10 cellular contexts compared by ENCODE assay signal in the genomic region with DNA sequence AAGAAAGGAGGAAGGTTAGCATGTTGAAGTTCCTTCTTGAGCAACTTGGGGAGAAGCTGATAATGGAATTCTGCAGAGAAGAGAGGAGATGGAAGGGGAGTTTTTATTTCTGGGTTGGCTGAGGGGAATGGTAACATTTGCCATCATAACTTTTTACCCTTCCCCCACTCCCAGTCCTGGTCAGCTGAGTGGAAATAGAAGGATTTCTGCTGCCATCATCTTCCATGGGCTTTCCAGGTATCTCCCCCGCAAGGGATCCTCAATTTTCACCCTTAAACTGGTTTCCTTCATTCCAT. TPM values are rescaled to one million over a fixed set of nuclear protein-coding genes. Genes with fewer than 3 reads are reported as not detected.
DNase-seq lines count a peak whose midpoint lies in the region; ATAC-seq and TF ChIP-seq lines count a peak whose summit lies in the region.
"Had no signal": no experiment of that assay in that cellular context is flagged by ENCODE, and none has a peak within 500 bp of the region (broad histone marks: within the 10 kb centered on the region; RNA-seq: fewer than 3 reads in every experiment).

No MANE protein-coding gene starts in this region.

- H3K9me3 ChIP-seq in right atrium auricular region (no peaks in the 10 kb centered on the region), uterus (no peaks in the 10 kb centered on the region)

- no peak for ATAC-seq in Right ventricle myocardium superior (ENCODE audit: poor library complexity)
- ATAC-seq in HG03432 (IDR thresholded peaks at IDR 0.05; ENCODE audit: unreplicated experiment): no peak

- H3K4me1 ChIP-seq in right atrium auricular region (peaks cover 0 to 42% of the 10 kb centered on the region in 2 donors), uterus (no peaks in the 10 kb centered on the region)

- no peak for TF ChIP-seq POLR2A in uterus (IDR thresholded peaks at IDR 0.05)

- H3K9me3 Mint-ChIP-seq in glutamatergic neuron (ENCODE audit: unreplicated experiment): peaks cover 24% of the 10 kb centered on the region
- H3K9me3 Mint-ChIP-seq: activated naive CD4-positive, alpha-beta T cell treated with anti-CD3 and anti-CD28 coated beads, Interleukin-2, amount 50 U/mL, for 24 hours had no signal

- H3K4me3 ChIP-seq in right atrium auricular region (peak overlapping the region in 1 of 2 donors; percentile 69), uterus (no peak overlapping the region)

- peaks cover 10% of the 10 kb centered on the region for H3K36me3 Mint-ChIP-seq in glutamatergic neuron (ENCODE audit: unreplicated experiment)

- no peak for DNase-seq in right atrium auricular region (ENCODE audit: low spot score)
- no peak for DNase-seq in Right ventricle myocardium superior
- no peak for DNase-seq in glutamatergic neuron
- DNase-seq in uterus: no peak
- no peak for DNase-seq in NCI-H2107 (lab: John Stamatoyannopoulos, UW)
- DNase-seq: AML-193, NCI-H1436 treated with DMSO at 0.1 percent for 48 hours had no signal

- H3K27ac Mint-ChIP-seq in glutamatergic neuron (ENCODE audit: unreplicated experiment): peak overlapping the region; percentile 98
- H3K27ac Mint-ChIP-seq: activated naive CD4-positive, alpha-beta T cell treated with anti-CD3 and anti-CD28 coated beads, Interleukin-2, amount 50 U/mL, for 24 hours had no signal

- H3K27ac ChIP-seq in right atrium auricular region: peak overlapping the region; percentile 88 to 98
- peak overlapping the region; percentile 95 to 96 for H3K27ac ChIP-seq in uterus

- H3K36me3 ChIP-seq in right atrium auricular region (peaks cover 11% of the 10 kb centered on the region), uterus (no peaks in the 10 kb centered on the region)

- peak overlapping the region; percentile 84 for H3K4me3 Mint-ChIP-seq in glutamatergic neuron (ENCODE audit: unreplicated experiment)

- intact Hi-C loops in Right ventricle myocardium superior (cut with DNase I): no loop called here
- intact Hi-C loops in uterus (cut with DNase I; ENCODE audit: low total_unique reads): no loop called here

- peaks cover 18% of the 10 kb centered on the region for H3K27me3 Mint-ChIP-seq in glutamatergic neuron (ENCODE audit: unreplicated experiment)

- peaks cover 44% of the 10 kb centered on the region for H3K4me1 Mint-ChIP-seq in glutamatergic neuron (ENCODE audit: low read depth, unreplicated experiment)

- TF ChIP-seq CTCF in right atrium auricular region (IDR thresholded peaks at IDR 0.05) (no peak), glutamatergic neuron (IDR thresholded peaks at IDR 0.05; ENCODE audit: partially characterized antibody, unreplicated experiment) (no peak), uterus (IDR thresholded peaks at IDR 0.05) (no peak)

- H3K27me3 ChIP-seq in right atrium auricular region: no peaks in the 10 kb centered on the region
- no peaks in the 10 kb centered on the region for H3K27me3 ChIP-seq in uterus

RNA-seq across cellular contexts. Expression of a gene that starts 1.3 kb away (rescaled TPM):
- total RNA-seq in right atrium auricular region (10 to 100 TPM; 22.3 to 32.5 TPM), Right ventricle myocardium superior (21.7 TPM), glutamatergic neuron (ENCODE audit: unreplicated experiment) (99.6 TPM), uterus (10 to 100 TPM; 17.6 to 82.5 (median 40.9) TPM)
- total RNA-seq: OCI-LY7 had no signal

RNA-seq across cellular contexts. Expression of a gene that starts 5.3 kb away (rescaled TPM):
- total RNA-seq in right atrium auricular region (10 to 100 TPM in 1 of 2 donors, 1 to 10 TPM in 1; 7.4 to 11.0 TPM), Right ventricle myocardium superior (14.3 TPM), glutamatergic neuron (ENCODE audit: unreplicated experiment) (80.2 TPM), uterus (100 to 1,000 TPM in 1 of 4 donors, 10 to 100 TPM in 3; 52.9 to 205 (median 85.6) TPM)
- total RNA-seq: OCI-LY7 had no signal

RNA-seq across cellular contexts. Expression of a gene that starts 15.0 kb away (rescaled TPM):
- total RNA-seq in right atrium auricular region (10 to 100 TPM; 22.1 to 25.2 TPM), Right ventricle myocardium superior (12.4 TPM), glutamatergic neuron (ENCODE audit: unreplicated experiment) (27.5 TPM), uterus (10 to 100 TPM in 3 of 4 donors, 1 to 10 TPM in 1; 2.6 to 29.3 (median 18.8) TPM)

RNA-seq across cellular contexts. Expression of a gene that starts 27.0 kb away (rescaled TPM):
- total RNA-seq in right atrium auricular region (1 to 10 TPM; 3.5 to 4.4 TPM), Right ventricle myocardium superior (5.6 TPM), glutamatergic neuron (ENCODE audit: unreplicated experiment) (83.9 TPM), uterus (10 to 100 TPM in 1 of 4 donors, 1 to 10 TPM in 3; 2.9 to 14.1 (median 3.9) TPM)

RNA-seq across cellular contexts. Expression of a gene that starts 56.1 kb away (rescaled TPM):
- under 1 TPM; 0.11 to 0.12 TPM for total RNA-seq in right atrium auricular region
- 0.08 TPM for total RNA-seq in Right ventricle myocardium superior
- total RNA-seq in glutamatergic neuron (ENCODE audit: unreplicated experiment): 314 TPM
- total RNA-seq in uterus: 1 to 10 TPM in 3 of 4 donors, under 1 TPM in 1; 0.59 to 5.1 (median 1.9) TPM
